ENCODE assay signal across 24 cellular contexts in genomic region chr2:7910752-7911151, GRCh38.
A peak's percentile ranks its signal among the peaks of the same experiment; 100 is the strongest.
DNase-seq lines count a peak whose midpoint lies in the region; ATAC-seq, FAIRE-seq and TF ChIP-seq lines count a peak whose summit lies in the region.
"Had no signal": no experiment of that assay in that cellular context is flagged by ENCODE, and none has a peak within 500 bp of the region (broad histone marks: within the 10 kb centered on the region; RNA-seq: fewer than 3 reads in every experiment).

No MANE protein-coding gene starts in this region.

- no peak for DNase-seq in HepG2 (ENCODE audit: low spot score)
- no peak for DNase-seq in right lobe of liver
- no peak for DNase-seq in GM18507 (ENCODE audit: extremely low spot score, insufficient read length, low read depth)
- no peak for DNase-seq in K562 (ENCODE audit: extremely low read depth in 1 of 4, low spot score in 3 of 4)
- DNase-seq in esophagus muscularis mucosa (ENCODE audit: extremely low spot score), result peak; percentile 24
- DNase-seq in mucosa of descending colon, result no peak
- no peak for DNase-seq in activated CD4-positive, alpha-beta T cell treated with anti-CD3 and anti-CD28 coated beads, Interleukin-2, amount 50 U/mL, for 4 hours
- DNase-seq in stimulated activated CD4-positive, alpha-beta T cell treated with anti-CD3 and anti-CD28 coated beads, Interleukin-4, amount 100 ng/mL, for 24 hours, result no peak
- DNase-seq: ACHN; BE2C; C1 segment of cervical spinal cord; CD4-positive, alpha-beta memory T cell; CD4-positive, CD25-positive, alpha-beta regulatory T cell; CD8-positive, alpha-beta memory T cell; COR-L47; DMS 273 treated with DMSO at 0.1 percent for 48 hours; DMS153; DMS53; DMS79; GF-D8 had no signal

- in situ Hi-C loops in HepG2 (cut with HindIII; ENCODE audit: extremely low pct_ligation_motif_present, low pct_unique_long_range_greater_than_20kb), result no loop called here
- in situ Hi-C loops in K562 (cut with MboI), result no loop called here

- BruUV-seq in HepG2 (replicated peaks; lab: Mats Ljungman, UMichigan) (no TSS peak), K562 (replicated peaks; lab: Mats Ljungman, UMichigan) (no TSS peak)

- H3K9me3 ChIP-seq in HepG2 (ENCODE audit: low read length) (no peaks in the 10 kb centered on the region), right lobe of liver (no peaks in the 10 kb centered on the region), K562 (replicated peaks; ENCODE audit: control insufficient read depth, insufficient read depth, low read depth, low read length) (no peaks in the 10 kb centered on the region), esophagus muscularis mucosa (no peaks in the 10 kb centered on the region), mucosa of descending colon (no peaks in the 10 kb centered on the region)
- H3K9me3 ChIP-seq: BE2C, BLaER1 had no signal

- H3K36me3 ChIP-seq in HepG2 (replicated peaks in 1 of 2; ENCODE audit: control insufficient read depth in 1 of 2, insufficient read depth in 2 of 2, low read length in 2 of 2) (no peaks in the 10 kb centered on the region), right lobe of liver (no peaks in the 10 kb centered on the region), K562 (ENCODE audit: control insufficient read depth, insufficient read depth, low read length) (no peaks in the 10 kb centered on the region), esophagus muscularis mucosa (no peaks in the 10 kb centered on the region), mucosa of descending colon (ENCODE audit: low read depth) (no peaks in the 10 kb centered on the region)
- H3K36me3 ChIP-seq: BE2C, BLaER1 had no signal

- POLR2A ChIA-PET in HepG2 (lab: Yijun Ruan, JAX), result no interaction called here
- POLR2A ChIA-PET in K562 (lab: Yijun Ruan, JAX), result interaction anchor here (0.9 to 1.7 kb wide), 2 partner anchors 20 to 36 kb away, joined by 3 read pairs; no protein-coding TSS in a partner anchor

- H2AFZ ChIP-seq in HepG2 (ENCODE audit: low read length), result no peak overlapping the region
- H2AFZ ChIP-seq in K562 (ENCODE audit: low read depth, low read length), result no peak overlapping the region

- TF ChIP-seq CTCF in HepG2 (CRISPR knock-in tag; IDR thresholded peaks at IDR 0.05) (no peak), right lobe of liver (IDR thresholded peaks at IDR 0.05) (no peak), K562 (IDR thresholded peaks at IDR 0.05 in 2 of 3, conservative IDR thresholded peaks at IDR 0.05 in 1 of 3; ENCODE audit: insufficient read depth in 2 of 3, low read depth in 1 of 3, low read length in 3 of 3) (no peak), esophagus muscularis mucosa (IDR thresholded peaks at IDR 0.05) (no peak), mucosa of descending colon (IDR thresholded peaks at IDR 0.05) (no peak)

- TF ChIP-seq POLR2A in HepG2 (IDR thresholded peaks at IDR 0.05; ENCODE audit: insufficient read depth in 1 of 2, low read depth in 2 of 2, low read length in 2 of 2) (no peak), right lobe of liver (IDR thresholded peaks at IDR 0.05) (no peak), K562 (conservative IDR thresholded peaks at IDR 0.05) (no peak), esophagus muscularis mucosa (IDR thresholded peaks at IDR 0.05; ENCODE audit: low read depth) (no peak)

- no peaks in the 10 kb centered on the region for H4K20me1 ChIP-seq in HepG2 (ENCODE audit: insufficient read depth, low read length)
- H4K20me1 ChIP-seq in K562 (replicated peaks; ENCODE audit: control insufficient read depth, insufficient read depth, low read length), result no peaks in the 10 kb centered on the region
- H4K20me1 ChIP-seq: BLaER1 had no signal

- no peak for FAIRE-seq in HepG2 (lab: Jason Lieb, UNC)
- peak; percentile 55 for FAIRE-seq in GM18507 (lab: Jason Lieb, UNC)
- FAIRE-seq in K562 (lab: Jason Lieb, UNC), result no peak
- FAIRE-seq: G401.6, GM12891 had no signal

- no peak for ATAC-seq in HepG2
- no peak for ATAC-seq in right lobe of liver
- no peak for ATAC-seq in K562
- ATAC-seq in mucosa of descending colon, result no peak

- H3K9ac ChIP-seq in HepG2 (ENCODE audit: insufficient read depth, low read depth, low read length) (no peak overlapping the region), K562 (ENCODE audit: insufficient read depth in 1 of 2, low read depth in 2 of 2, low read length in 2 of 2) (no peak overlapping the region)
- H3K9ac ChIP-seq: BLaER1 had no signal

- H3K27me3 ChIP-seq in HepG2 (ENCODE audit: control insufficient read depth in 1 of 2, insufficient read depth in 2 of 2, low read length in 2 of 2), result no peaks in the 10 kb centered on the region
- H3K27me3 ChIP-seq in right lobe of liver, result no peaks in the 10 kb centered on the region
- peaks cover 4 to 20% of the 10 kb centered on the region in 2 experiments; a peak in 4 of 5 replicates for H3K27me3 ChIP-seq in K562 (ENCODE audit: control insufficient read depth in 2 of 2, insufficient read depth in 2 of 2, low read length in 2 of 2)
- H3K27me3 ChIP-seq in esophagus muscularis mucosa, result no peaks in the 10 kb centered on the region
- H3K27me3 ChIP-seq: BE2C, BLaER1 had no signal

- 17% methylated on average over 3 of the region's 3 CpGs for WGBS in HepG2 (ENCODE audit: low lambda C conversion rate)
- 70% methylated on average over 3 of the region's 3 CpGs for WGBS in right lobe of liver (ENCODE audit: insufficient coverage, low coverage, low lambda C conversion rate, missing lambda C conversion rate)
- 3% methylated on average over 3 of the region's 3 CpGs for WGBS in K562 (ENCODE audit: insufficient coverage, low coverage, missing lambda C conversion rate)
- 87% methylated on average over 3 of the region's 3 CpGs for WGBS in esophagus muscularis mucosa

- CTCF ChIA-PET in HepG2 (lab: Yijun Ruan, JAX; ENCODE audit: low intra/inter-chr PET ratio, low total read pairs), result no interaction called here
- CTCF ChIA-PET in K562 (lab: Yijun Ruan, JAX; ENCODE audit: low intra/inter-chr PET ratio), result no interaction called here

- no peak overlapping the region for H3K4me3 ChIP-seq in HepG2 (replicated peaks in 1 of 3; ENCODE audit: insufficient read depth in 1 of 3, low read depth in 2 of 3, low read length in 3 of 3)
- H3K4me3 ChIP-seq in right lobe of liver, result no peak overlapping the region
- no peak overlapping the region for H3K4me3 ChIP-seq in K562
- no peak overlapping the region for H3K4me3 ChIP-seq in esophagus muscularis mucosa
- no peak overlapping the region for H3K4me3 ChIP-seq in mucosa of descending colon
- H3K4me3 ChIP-seq: BLaER1 had no signal

- intact Hi-C loops in HepG2 (cut with micrococcal nuclease; ENCODE audit: unreplicated experiment) (no loop called here), right lobe of liver (cut with DNase I) (no loop called here), K562 (cut with micrococcal nuclease) (no loop called here), esophagus muscularis mucosa (cut with DNase I) (no loop called here), mucosa of descending colon (cut with DNase I, micrococcal nuclease) (no loop called here)

- TF ChIP-seq RAD21 in HepG2 (CRISPR knock-in tag; IDR thresholded peaks at IDR 0.05) (no peak), K562 (CRISPR knock-in tag; conservative IDR thresholded peaks at IDR 0.05 in 1 of 2, IDR thresholded peaks at IDR 0.05 in 1 of 2) (no peak)

- TF ChIP-seq EP300 in HepG2 (IDR thresholded peaks at IDR 0.05; ENCODE audit: low read depth in 2 of 2, low read length in 2 of 2) (no peak), HepG2 (CRISPR knock-in tag; IDR thresholded peaks at IDR 0.05; ENCODE audit: borderline replicate concordance) (no peak), K562 (IDR thresholded peaks at IDR 0.05; ENCODE audit: low read length) (no peak), esophagus muscularis mucosa (IDR thresholded peaks at IDR 0.05) (no peak)

- no peaks in the 10 kb centered on the region for H3K79me2 ChIP-seq in HepG2 (ENCODE audit: insufficient read depth, low read length)
- no peaks in the 10 kb centered on the region for H3K79me2 ChIP-seq in K562 (ENCODE audit: control insufficient read depth, insufficient read depth, low read length)

- no peak overlapping the region for H3K27ac ChIP-seq in HepG2 (ENCODE audit: extremely low read length, insufficient read depth, low read length)
- H3K27ac ChIP-seq in right lobe of liver, result no peak overlapping the region
- no peak overlapping the region for H3K27ac ChIP-seq in K562 (ENCODE audit: extremely low read depth, low read depth, low read length)
- H3K27ac ChIP-seq in esophagus muscularis mucosa (replicated peaks in 1 of 4), result no peak overlapping the region
- H3K27ac ChIP-seq: 22Rv1, BLaER1 had no signal

- no peaks in the 10 kb centered on the region for H3K9me1 ChIP-seq in K562 (ENCODE audit: control insufficient read depth, insufficient read depth, low read length)

- no peaks in the 10 kb centered on the region for H3K4me1 ChIP-seq in HepG2 (ENCODE audit: insufficient read depth, low read length)
- H3K4me1 ChIP-seq in right lobe of liver, result no peaks in the 10 kb centered on the region
- no peaks in the 10 kb centered on the region for H3K4me1 ChIP-seq in K562 (replicated peaks in 1 of 2; ENCODE audit: control insufficient read depth in 2 of 2, insufficient read depth in 2 of 2, low read length in 2 of 2)
- no peaks in the 10 kb centered on the region for H3K4me1 ChIP-seq in esophagus muscularis mucosa
- H3K4me1 ChIP-seq in mucosa of descending colon (ENCODE audit: low read depth), result peaks cover 2% of the 10 kb centered on the region
- H3K4me1 ChIP-seq: BE2C, BLaER1 had no signal

- H3K4me2 ChIP-seq in HepG2 (ENCODE audit: low read depth, low read length) (no peak overlapping the region), K562 (ENCODE audit: insufficient read depth, low read length) (no peak overlapping the region)
- H3K4me2 ChIP-seq: BLaER1 had no signal

TF ChIP-seq in HepG2, 621 proteins besides CTCF, POLR2A, EP300 and RAD21:
- TF ChIP-seq MAFF (IDR thresholded peaks at IDR 0.05; ENCODE audit: low read depth, low read length) (peak; percentile 65), ZFP90 (CRISPR knock-in tag; IDR thresholded peaks at IDR 0.05; ENCODE audit: borderline replicate concordance) (no peak), MAFK (conservative IDR thresholded peaks at IDR 0.05 in 1 of 2, IDR thresholded peaks at IDR 0.05 in 1 of 2; ENCODE audit: low read length in 2 of 2) (peak; percentile 78 to 88), PHF5A (CRISPR knock-in tag; IDR thresholded peaks at IDR 0.05; ENCODE audit: low read depth, unreplicated experiment) (no peak)
TF ChIP-seq in HepG2: peak in this region for 2.

TF ChIP-seq in K562, 482 proteins besides CTCF, POLR2A, EP300 and RAD21 (continues in another document):
- peak; percentile 23; the same call in 1 of the 2 replicates for TF ChIP-seq MAFK (IDR thresholded peaks at IDR 0.05; ENCODE audit: low read length)

Comparison
In these comparisons a context has a peak if more than half of its experiments do, and no peak if none do; other contexts are left out.
1. Of the 241 proteins assayed by ChIP-seq in both HepG2 and K562: peak only in HepG2: MAFF; only in K562: none; in both: MAFK; in neither: 239.